ENCODE assay signal across 8 cellular contexts in genomic region chr1:54487571-54488050, GRCh38.
DNase-seq lines count a peak whose midpoint lies in the region; ATAC-seq and TF ChIP-seq lines count a peak whose summit lies in the region.

No MANE protein-coding gene starts in this region.

- H3K4me3 Mint-ChIP-seq in stimulated activated naive CD8-positive, alpha-beta T cell treated with anti-CD3 and anti-CD28 coated beads, Interleukin-15, amount 100 ng/mL, for 72 hours, result peak overlapping the region; percentile 85 to 96

- ATAC-seq in HG03460 (IDR thresholded peaks at IDR 0.05; ENCODE audit: unreplicated experiment) (peak; percentile 7), HG02885 (IDR thresholded peaks at IDR 0.05; ENCODE audit: poor library complexity, unreplicated experiment) (no peak)
- ATAC-seq in stimulated activated naive CD8-positive, alpha-beta T cell treated with anti-CD3 and anti-CD28 coated beads, Interleukin-15, amount 100 ng/mL, for 72 hours, result no peak

- peaks cover 28% of the 10 kb centered on the region for H3K27me3 Mint-ChIP-seq in stimulated activated naive CD8-positive, alpha-beta T cell treated with anti-CD3 and anti-CD28 coated beads, Interleukin-15, amount 100 ng/mL, for 72 hours

- no peak for TF ChIP-seq CTCF in BJ (IDR thresholded peaks at IDR 0.05; ENCODE audit: insufficient read depth, low read depth, low read length)

- CTCF ChIA-PET in BJ (lab: Yijun Ruan, JAX), result interaction anchor here (0.7 to 3.7 kb wide), 4 partner anchors 8 to 213 kb away, joined by 3 to 39 read pairs (median 8); partner anchors contain the start of gene SSBP3

- POLR2A ChIA-PET in BJ (lab: Charles Lee), result interaction anchor here (0.6 kb wide), 1 partner anchor 80 kb away, joined by 5 read pairs; no protein-coding TSS in a partner anchor

- peak overlapping the region; percentile 10; the same call in 1 of the 2 replicates for H3K4me3 ChIP-seq in BJ (ENCODE audit: low read depth, low read length)

- peak overlapping the region in 1 of 2 donors; percentile 60 for H3K27ac Mint-ChIP-seq in stimulated activated naive CD8-positive, alpha-beta T cell treated with anti-CD3 and anti-CD28 coated beads, Interleukin-15, amount 100 ng/mL, for 72 hours

- H3K9me3 Mint-ChIP-seq in stimulated activated naive CD8-positive, alpha-beta T cell treated with anti-CD3 and anti-CD28 coated beads, Interleukin-15, amount 100 ng/mL, for 72 hours, result no peaks in the 10 kb centered on the region

- H3K36me3 ChIP-seq in BJ (ENCODE audit: control insufficient read depth, insufficient read depth, low read length), result no peaks in the 10 kb centered on the region

- H3K4me1 Mint-ChIP-seq in stimulated activated naive CD8-positive, alpha-beta T cell treated with anti-CD3 and anti-CD28 coated beads, Interleukin-15, amount 100 ng/mL, for 72 hours, result peaks cover 47% of the 10 kb centered on the region

- H3K27me3 ChIP-seq in BJ (ENCODE audit: control insufficient read depth, insufficient read depth, low read length), result no peaks in the 10 kb centered on the region

- DNase-seq in BJ (ENCODE audit: low read depth), result no peak
- DNase-seq in anterior cingulate cortex (lab: John Stamatoyannopoulos, UW), result peak in 52 of 58 donors; percentile 4 to 82 (median 59)
- peak; percentile 47 for DNase-seq in inferior parietal cortex (ENCODE audit: extremely low spot score)
- DNase-seq in stimulated activated naive CD8-positive, alpha-beta T cell treated with anti-CD3 and anti-CD28 coated beads, Interleukin-15, amount 100 ng/mL, for 72 hours, result peak in 1 of 2 donors; percentile 30
- no peak for DNase-seq in SKM-1 treated with dmso at 0.1 percent for 144 hours (lab: John Stamatoyannopoulos, UW; ENCODE audit: unreplicated experiment)
- DNase-seq in stimulated activated naive CD4-positive, alpha-beta T cell treated with Interleukin-2 at 50 U/mL for 16 hours (lab: John Stamatoyannopoulos, UW), result no peak

Comparison
In these comparisons a context has a peak if more than half of its experiments do, and no peak if none do; other contexts are left out.
1. DNase-seq: peak in anterior cingulate cortex (52 of 58) and inferior parietal cortex (single experiment); none in BJ (single experiment), SKM-1 treated with dmso at 0.1 percent for 144 hours (single experiment) and stimulated activated naive CD4-positive, alpha-beta T cell treated with Interleukin-2 at 50 U/mL for 16 hours (single experiment).